Comparison of ENCODE assay signal across 1 cellular context in genomic region chr1:116379057-116379630, GRCh38.
TF ChIP-seq lines count a peak whose summit lies in the region.

No MANE protein-coding gene starts in this region.

TF ChIP-seq in GM12878, 131 proteins besides CTCF, POLR2A, EP300 and RAD21 (continued from another document):
- no peak for TF ChIP-seq ZBTB40 (IDR thresholded peaks at IDR 0.05; ENCODE audit: borderline replicate concordance)
